ENCODE assay signal across 8 cellular contexts in the genomic region with DNA sequence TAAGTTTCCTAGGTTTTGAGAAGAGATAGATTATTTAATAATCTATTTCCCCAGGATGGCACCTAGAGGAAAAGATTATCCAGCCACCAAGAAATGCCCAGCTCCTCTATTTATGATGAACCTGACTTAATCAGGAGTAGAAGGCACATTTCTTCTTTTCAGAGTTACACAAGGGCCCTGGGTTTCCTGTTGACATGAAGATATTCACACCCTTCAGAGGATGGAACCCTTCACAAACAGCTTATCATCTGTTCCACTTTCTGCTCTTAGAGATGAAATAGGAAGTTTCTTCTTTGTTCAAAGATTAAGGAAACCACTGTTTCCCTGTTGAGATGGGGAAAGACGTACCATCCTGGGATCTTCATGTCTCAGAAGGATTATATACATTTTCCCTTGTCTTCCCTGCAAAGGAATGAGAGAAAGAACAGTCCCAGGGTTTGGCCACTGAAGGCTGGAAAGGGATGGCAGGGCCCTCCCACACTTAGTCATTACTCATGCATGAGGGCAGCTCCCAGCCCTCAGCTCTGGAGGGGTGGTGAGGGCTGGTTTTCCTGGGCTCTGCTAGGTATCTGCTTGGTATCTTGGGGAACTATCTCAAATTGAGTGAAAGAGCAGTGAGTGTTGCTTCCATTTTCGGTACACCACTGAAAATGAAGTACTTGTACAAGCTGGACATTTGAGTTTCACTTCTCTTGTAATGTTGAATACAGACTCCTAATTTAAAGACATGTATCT.
DNase-seq lines count a peak whose midpoint lies in the region; ATAC-seq and TF ChIP-seq lines count a peak whose summit lies in the region.

No MANE protein-coding gene starts in this region.

- no peak for TF ChIP-seq CTCF in GM10266 (IDR thresholded peaks at IDR 0.05; ENCODE audit: control insufficient read depth, insufficient read depth, low read depth, missing control alignments)

- no peaks in the 10 kb centered on the region for H3K27me3 ChIP-seq in MG63

- no peak overlapping the region for H3K4me3 ChIP-seq in MG63

- ATAC-seq in GM21737 (IDR thresholded peaks at IDR 0.05; ENCODE audit: unreplicated experiment) = peak; percentile 71
- ATAC-seq in HG02840 (IDR thresholded peaks at IDR 0.05; ENCODE audit: low FRiP score, unreplicated experiment) = no peak
- no peak for ATAC-seq in HG02759 (IDR thresholded peaks at IDR 0.05; ENCODE audit: unreplicated experiment)

- peak; percentile 49 for DNase-seq in GM10266 (ENCODE audit: extremely low spot score)
- DNase-seq in MG63 = peak; percentile 48
- DNase-seq in hepatic stellate cell (ENCODE audit: low spot score) = peak; percentile 42
- DNase-seq in NCI-H1436 treated with DMSO at 0.1 percent for 48 hours (lab: John Stamatoyannopoulos, UW) = no peak
- DNase-seq in stimulated activated CD4-positive, alpha-beta T cell treated with anti-CD3 and anti-CD28 coated beads, Interleukin-2, amount 100 ng/mL, for 48 hours = no peak

- no peaks in the 10 kb centered on the region for H3K36me3 ChIP-seq in MG63

- H3K9me3 ChIP-seq in MG63 = no peaks in the 10 kb centered on the region

Comparison
In these comparisons a context has a peak if more than half of its experiments do, and no peak if none do; other contexts are left out.
1. DNase-seq: peak in GM10266 (single experiment), MG63 (single experiment) and hepatic stellate cell (single experiment); none in NCI-H1436 treated with DMSO at 0.1 percent for 48 hours (single experiment) and stimulated activated CD4-positive, alpha-beta T cell treated with anti-CD3 and anti-CD28 coated beads, Interleukin-2, amount 100 ng/mL, for 48 hours (0 of 2).